8 cellular contexts compared by ENCODE assay signal in genomic region chr1:220804202-220804586, GRCh38. TPM values are rescaled to one million over a fixed set of nuclear protein-coding genes. Genes with fewer than 3 reads are reported as not detected.
"Had no signal": no experiment of that assay in that cellular context is flagged by ENCODE, and none has a peak within 500 bp of the region (broad histone marks: within the 10 kb centered on the region; RNA-seq: fewer than 3 reads in every experiment).

No MANE protein-coding gene starts in this region.

- H3K9me3 ChIP-seq: upper lobe of right lung had no signal

- DNase-seq: activated gamma-delta T cell; activated naive CD8-positive, alpha-beta T cell treated with anti-CD3 and anti-CD28 coated beads, Interleukin-2, amount 10 ng/mL, durations not matched to agents 7 days and 5 days; effector CD4-positive, alpha-beta T cell; stimulated activated naive B cell treated with anti-CD40 and anti-IgM and Interleukin-4, amounts not matched to agents 10 μg/mL and 1 μg/mL and 100 μg/mL, for 72 hours; SW 1271; upper lobe of right lung had no signal

- H3K27me3 ChIP-seq: neural progenitor cell, upper lobe of right lung had no signal

- H3K4me3 ChIP-seq: neural progenitor cell, upper lobe of right lung had no signal

- H3K9ac ChIP-seq: neural progenitor cell had no signal

- H3K4me1 ChIP-seq: neural progenitor cell, upper lobe of right lung had no signal

- H2AFZ ChIP-seq: neural progenitor cell had no signal

- H3K27ac ChIP-seq: neural progenitor cell, upper lobe of right lung had no signal

- H3K4me2 ChIP-seq: neural progenitor cell had no signal

- H3K36me3 ChIP-seq: neural progenitor cell had no signal

RNA-seq across cellular contexts. Expression of gene MTARC1, which starts 17.5 kb away (rescaled TPM):
- total RNA-seq: activated CD4-positive, alpha-beta memory T cell treated with anti-CD3 and anti-CD28 coated beads for 36 hours; activated naive CD8-positive, alpha-beta T cell treated with anti-CD3 and anti-CD28 coated beads, Interleukin-2, amount 10 ng/mL, durations not matched to agents 7 days and 5 days had no signal

RNA-seq across cellular contexts. Expression of gene MTARC2, which starts 56.1 kb away (rescaled TPM):
- total RNA-seq: activated CD4-positive, alpha-beta memory T cell treated with anti-CD3 and anti-CD28 coated beads for 36 hours; activated naive CD8-positive, alpha-beta T cell treated with anti-CD3 and anti-CD28 coated beads, Interleukin-2, amount 10 ng/mL, durations not matched to agents 7 days and 5 days had no signal
